11 cellular contexts compared by ENCODE assay signal in the genomic region with DNA sequence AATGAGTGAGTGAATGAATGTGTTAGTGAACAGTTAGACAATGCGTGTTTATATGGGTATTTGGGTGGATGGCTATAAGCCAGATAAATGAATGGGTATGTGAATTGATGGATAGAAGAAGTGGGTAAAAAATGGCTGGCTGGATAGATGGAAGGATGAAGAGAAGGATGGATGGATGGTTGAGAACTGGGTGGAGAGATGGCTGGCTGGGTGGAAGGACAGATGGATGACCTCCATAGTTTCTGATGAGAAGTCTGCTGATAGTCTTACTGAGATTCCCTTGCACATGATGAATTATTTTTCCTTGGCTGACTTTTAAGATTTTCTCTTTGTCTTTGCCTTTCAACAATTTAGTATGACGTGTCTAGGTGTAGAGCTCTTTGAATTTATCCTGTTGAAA. TPM values are rescaled to one million over a fixed set of nuclear protein-coding genes. Genes with fewer than 3 reads are reported as not detected.
"Had no signal": no experiment of that assay in that cellular context is flagged by ENCODE, and none has a peak within 500 bp of the region (broad histone marks: within the 10 kb centered on the region; RNA-seq: fewer than 3 reads in every experiment).

No MANE protein-coding gene starts in this region.

- H2AFZ ChIP-seq: GM23248 had no signal

- H3K27ac Mint-ChIP-seq: HFFc6 had no signal

- H3K9ac ChIP-seq: GM23248, KMS-11 had no signal

- H3K4me1 ChIP-seq: HAP-1 had no signal

- DNase-seq: GM23248, GOT3, H7, HFFc6, IMR-90, KBM-7 had no signal

- H3K4me3 Mint-ChIP-seq: HFFc6 had no signal

- H3K4me2 ChIP-seq: KMS-11 had no signal

- H3K27ac ChIP-seq: GM23248, HL-60, KMS-11 had no signal

- H3K36me3 ChIP-seq: HAP-1 had no signal

- H3K4me3 ChIP-seq: GM23248, HAP-1 had no signal

RNA-seq across cellular contexts. Expression of gene RYR1, which starts 57.4 kb away (rescaled TPM):
- total RNA-seq: H4, HFFc6, HT1080, IMR-90 had no signal
- polyA plus RNA-seq: GM23248, IMR-90 had no signal
